Comparison of ENCODE assay signal across 8 cellular contexts in the genomic region with DNA sequence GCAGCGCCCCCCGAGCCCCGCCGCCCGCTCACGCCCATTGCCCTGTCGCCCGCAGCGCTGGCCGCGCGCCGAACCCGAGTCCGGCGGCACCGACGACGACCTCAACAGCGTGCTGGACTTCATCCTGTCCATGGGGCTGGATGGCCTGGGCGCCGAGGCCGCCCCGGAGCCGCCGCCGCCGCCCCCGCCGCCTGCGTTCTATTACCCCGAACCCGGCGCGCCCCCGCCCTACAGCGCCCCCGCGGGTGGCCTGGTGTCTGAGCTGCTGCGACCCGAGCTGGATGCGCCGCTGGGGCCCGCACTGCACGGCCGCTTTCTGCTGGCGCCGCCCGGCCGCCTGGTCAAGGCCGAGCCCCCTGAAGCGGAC. TPM values are rescaled to one million over a fixed set of nuclear protein-coding genes. Genes with fewer than 3 reads are reported as not detected.
A peak's percentile ranks its signal among the peaks of the same experiment; 100 is the strongest.
DNase-seq lines count a peak whose midpoint lies in the region; ATAC-seq and TF ChIP-seq lines count a peak whose summit lies in the region.

No MANE protein-coding gene starts in this region.

- H3K4me1 Mint-ChIP-seq in effector memory CD8-positive, alpha-beta T cell (ENCODE audit: low read depth in 2 of 2): peaks cover 47 to 50% of the 10 kb centered on the region in 2 donors
- H3K4me1 Mint-ChIP-seq in naive B cell: peaks cover 51 to 67% (median 63%) of the 10 kb centered on the region in 3 donors

- peak overlapping the region; percentile 99 for H3K27ac Mint-ChIP-seq in effector memory CD8-positive, alpha-beta T cell
- H3K27ac Mint-ChIP-seq in naive B cell: peak overlapping the region in 4 of 6 donors; percentile 73 to 99 (median 82)

- peaks cover 0 to 1% of the 10 kb centered on the region in 2 donors for H3K9me3 Mint-ChIP-seq in effector memory CD8-positive, alpha-beta T cell
- H3K9me3 Mint-ChIP-seq in naive B cell: peaks cover 0 to 6% (median 2%) of the 10 kb centered on the region in 7 donors

- peak overlapping the region; percentile 52 to 85 for H3K4me3 Mint-ChIP-seq in effector memory CD8-positive, alpha-beta T cell
- peak overlapping the region; percentile 53 to 91 (median 81) for H3K4me3 Mint-ChIP-seq in naive B cell

- H3K4me3 ChIP-seq in WI38 (ENCODE audit: low read depth, low read length): peak overlapping the region; percentile 79

- DNase-seq in EL (peak; percentile 36), naive B cell (peak; percentile 44), HPDE6-E6E7 (ENCODE audit: extremely low spot score) (no peak), AG08395 (ENCODE audit: low spot score) (no peak)
- DNase-seq in effector memory CD8-positive, alpha-beta T cell: peak; percentile 55 to 57 (median 56)

- ATAC-seq in HG02571 (IDR thresholded peaks at IDR 0.05; ENCODE audit: unreplicated experiment) (peak; percentile 3), naive B cell (ENCODE audit: low read depth in 2 of 2) (no peak), GM21825 (IDR thresholded peaks at IDR 0.05; ENCODE audit: unreplicated experiment) (no peak)
- ATAC-seq in effector memory CD8-positive, alpha-beta T cell (replicated peaks): no peak

- peaks cover 68% of the 10 kb centered on the region for H3K36me3 Mint-ChIP-seq in effector memory CD8-positive, alpha-beta T cell (ENCODE audit: insufficient read depth)
- peaks cover 22 to 29% of the 10 kb centered on the region in 2 donors for H3K36me3 Mint-ChIP-seq in naive B cell

- no peak for TF ChIP-seq CTCF in WI38 (IDR thresholded peaks at IDR 0.05; ENCODE audit: low read depth, low read length)

- H3K27me3 Mint-ChIP-seq in effector memory CD8-positive, alpha-beta T cell: no peaks in the 10 kb centered on the region
- no peaks in the 10 kb centered on the region for H3K27me3 Mint-ChIP-seq in naive B cell

RNA-seq across cellular contexts. Expression of a gene that starts 0.5 kb away (rescaled TPM):
- 100 to 1,000 TPM; 145 to 413 (median 248) TPM for polyA plus RNA-seq in naive B cell (ENCODE audit: low read depth in 6 of 6)

Comparison
In these comparisons a context has a peak if more than half of its experiments do, and no peak if none do; other contexts are left out.
1. DNase-seq: peak in EL (single experiment), effector memory CD8-positive, alpha-beta T cell (3 of 3) and naive B cell (single experiment); none in HPDE6-E6E7 (single experiment) and AG08395 (single experiment).